ENCODE assay signal across 25 cellular contexts in genomic region chr21:46149205-46149901, GRCh38. TPM values are rescaled to one million over a fixed set of nuclear protein-coding genes. Genes with fewer than 3 reads are reported as not detected.
DNase-seq lines count a peak whose midpoint lies in the region; ATAC-seq, FAIRE-seq and TF ChIP-seq lines count a peak whose summit lies in the region.
"Had no signal": no experiment of that assay in that cellular context is flagged by ENCODE, and none has a peak within 500 bp of the region (broad histone marks: within the 10 kb centered on the region; RNA-seq: fewer than 3 reads in every experiment).

No MANE protein-coding gene starts in this region.

- peak; percentile 47 for FAIRE-seq in HepG2 (lab: Jason Lieb, UNC)
- FAIRE-seq: astrocyte had no signal

- H3K27ac ChIP-seq in HepG2 (ENCODE audit: extremely low read length, insufficient read depth, low read length): no peak overlapping the region
- H3K27ac ChIP-seq: BLaER1 treated with 17β-estradiol and CSF1 and Interleukin-3, amounts not matched to agents 10 nM and 100 nM; parathyroid adenoma had no signal

- in situ Hi-C loops in HepG2 (cut with HindIII; ENCODE audit: extremely low pct_ligation_motif_present, low pct_unique_long_range_greater_than_20kb): no loop called here

- no peaks in the 10 kb centered on the region for H3K36me3 Mint-ChIP-seq in T-helper 17 cell (ENCODE audit: low read depth)
- H3K36me3 Mint-ChIP-seq in stimulated activated memory B cell treated with anti-CD40 and anti-IgM and Interleukin-4, amounts not matched to agents 10 μg/mL and 1 μg/mL and 100 μg/mL, for 72 hours: no peaks in the 10 kb centered on the region
- H3K36me3 Mint-ChIP-seq: activated naive CD8-positive, alpha-beta T cell had no signal

- no peaks in the 10 kb centered on the region for H3K27me3 Mint-ChIP-seq in T-helper 17 cell
- H3K27me3 Mint-ChIP-seq in stimulated activated memory B cell treated with anti-CD40 and anti-IgM and Interleukin-4, amounts not matched to agents 10 μg/mL and 1 μg/mL and 100 μg/mL, for 72 hours: peaks cover 8% of the 10 kb centered on the region
- H3K27me3 Mint-ChIP-seq: activated naive CD8-positive, alpha-beta T cell; central memory CD8-positive, alpha-beta T cell had no signal

- peak overlapping the region; percentile 37 for H3K27ac Mint-ChIP-seq in T-helper 17 cell
- no peak overlapping the region for H3K27ac Mint-ChIP-seq in stimulated activated memory B cell treated with anti-CD40 and anti-IgM and Interleukin-4, amounts not matched to agents 10 μg/mL and 1 μg/mL and 100 μg/mL, for 72 hours
- H3K27ac Mint-ChIP-seq: activated naive CD8-positive, alpha-beta T cell; activated T-helper 2 cell treated with anti-CD3 and anti-CD28 coated beads, Interferon-gamma antibody, Interleukin-2, Interleukin-4, amounts not matched to agents 10 μg/mL and 5 μg/mL and 100 μg/mL, durations not matched to agents 14 hours and 24 hours and 36 hours had no signal

- H3K4me3 ChIP-seq in BE2C (ENCODE audit: low read depth, low read length) (no peak overlapping the region), HepG2 (replicated peaks in 1 of 3; ENCODE audit: insufficient read depth in 1 of 3, low read depth in 2 of 3, low read length in 3 of 3) (no peak overlapping the region; a peak in 1 of 6 replicates)
- H3K4me3 ChIP-seq: BLaER1 treated with 17β-estradiol and CSF1 and Interleukin-3, amounts not matched to agents 10 nM and 100 nM had no signal

- no peak overlapping the region for H2AFZ ChIP-seq in HepG2 (ENCODE audit: low read length)
- H2AFZ ChIP-seq: parathyroid adenoma had no signal

- CTCF ChIA-PET in HepG2 (lab: Yijun Ruan, JAX; ENCODE audit: low intra/inter-chr PET ratio, low total read pairs): no interaction called here

- peaks cover 9% of the 10 kb centered on the region; the same call in 1 of the 2 replicates for H4K20me1 ChIP-seq in HepG2 (ENCODE audit: insufficient read depth, low read length)
- H4K20me1 ChIP-seq: BLaER1 treated with 17β-estradiol and CSF1 and Interleukin-3, amounts not matched to agents 10 nM and 100 nM had no signal

- ATAC-seq in T-helper 17 cell (no peak), HepG2 (no peak)
- no peak for ATAC-seq in stimulated activated memory B cell treated with anti-CD40 and anti-IgM and Interleukin-4, amounts not matched to agents 10 μg/mL and 1 μg/mL and 100 μg/mL, for 72 hours
- ATAC-seq: SK-N-SH treated with all-trans-retinoic acid at 6 μM for 48 hours had no signal

- H3K4me2 ChIP-seq in HepG2 (ENCODE audit: low read depth, low read length): no peak overlapping the region
- H3K4me2 ChIP-seq: BLaER1 treated with 17β-estradiol and CSF1 and Interleukin-3, amounts not matched to agents 10 nM and 100 nM had no signal

- POLR2A ChIA-PET in HepG2 (lab: Yijun Ruan, JAX): no interaction called here

- H3K4me1 Mint-ChIP-seq in T-helper 17 cell: peaks cover 3% of the 10 kb centered on the region
- peaks cover 6% of the 10 kb centered on the region for H3K4me1 Mint-ChIP-seq in stimulated activated memory B cell treated with anti-CD40 and anti-IgM and Interleukin-4, amounts not matched to agents 10 μg/mL and 1 μg/mL and 100 μg/mL, for 72 hours
- H3K4me1 Mint-ChIP-seq: central memory CD8-positive, alpha-beta T cell had no signal

- no peaks in the 10 kb centered on the region for H3K9me3 Mint-ChIP-seq in stimulated activated memory B cell treated with anti-CD40 and anti-IgM and Interleukin-4, amounts not matched to agents 10 μg/mL and 1 μg/mL and 100 μg/mL, for 72 hours
- H3K9me3 Mint-ChIP-seq: activated T-helper 2 cell treated with anti-CD3 and anti-CD28 coated beads, Interferon-gamma antibody, Interleukin-2, Interleukin-4, amounts not matched to agents 10 μg/mL and 5 μg/mL and 100 μg/mL, durations not matched to agents 14 hours and 24 hours and 36 hours; central memory CD8-positive, alpha-beta T cell had no signal

- TF ChIP-seq CTCF in BE2C (IDR thresholded peaks at IDR 0.05; ENCODE audit: low read depth, low read length): no peak
- TF ChIP-seq CTCF in HepG2 (CRISPR knock-in tag; IDR thresholded peaks at IDR 0.05): no peak

- peaks cover 12% of the 10 kb centered on the region for H3K79me2 ChIP-seq in HepG2 (ENCODE audit: insufficient read depth, low read length)
- H3K79me2 ChIP-seq: parathyroid adenoma had no signal

- intact Hi-C loops in HepG2 (cut with micrococcal nuclease; ENCODE audit: unreplicated experiment): loop anchor here (5.0 kb wide), 2 partner anchors 173 to 177 kb away; partner anchors contain the start of genes C21orf58 and PCNT
- intact Hi-C loops in posterior vena cava (cut with DNase I): no loop called here

- H3K9me3 ChIP-seq in BE2C (no peaks in the 10 kb centered on the region), T-helper 17 cell (ENCODE audit: control insufficient read depth, low read length, poor library complexity, severe bottlenecking) (no peaks in the 10 kb centered on the region), HepG2 (ENCODE audit: low read length) (no peaks in the 10 kb centered on the region)
- H3K9me3 ChIP-seq: BLaER1 treated with 17β-estradiol and CSF1 and Interleukin-3, amounts not matched to agents 10 nM and 100 nM had no signal

- no peak for TF ChIP-seq RAD21 in HepG2 (CRISPR knock-in tag; IDR thresholded peaks at IDR 0.05)

- H3K36me3 ChIP-seq in BE2C: no peaks in the 10 kb centered on the region
- H3K36me3 ChIP-seq in HepG2 (replicated peaks in 1 of 2; ENCODE audit: control insufficient read depth in 1 of 2, insufficient read depth in 2 of 2, low read length in 2 of 2): peaks cover 4 to 27% of the 10 kb centered on the region in 2 experiments; a peak in 4 of 5 replicates
- H3K36me3 ChIP-seq: BLaER1 treated with 17β-estradiol and CSF1 and Interleukin-3, amounts not matched to agents 10 nM and 100 nM had no signal

- no peak overlapping the region for H3K4me3 Mint-ChIP-seq in T-helper 17 cell
- H3K4me3 Mint-ChIP-seq in stimulated activated memory B cell treated with anti-CD40 and anti-IgM and Interleukin-4, amounts not matched to agents 10 μg/mL and 1 μg/mL and 100 μg/mL, for 72 hours: no peak overlapping the region
- H3K4me3 Mint-ChIP-seq: activated naive CD8-positive, alpha-beta T cell; central memory CD8-positive, alpha-beta T cell had no signal

- H3K27me3 ChIP-seq in BE2C (no peaks in the 10 kb centered on the region), HepG2 (ENCODE audit: control insufficient read depth in 1 of 2, insufficient read depth in 2 of 2, low read length in 2 of 2) (no peaks in the 10 kb centered on the region; a peak in 1 of 5 replicates)
- H3K27me3 ChIP-seq: BLaER1 treated with 17β-estradiol and CSF1 and Interleukin-3, amounts not matched to agents 10 nM and 100 nM had no signal

- DNase-seq in BE2C (peak; percentile 3), T-helper 17 cell (peak in 1 of 3 donors; percentile 4), HepG2 (ENCODE audit: low spot score) (peak; percentile 30), posterior vena cava (ENCODE audit: low spot score) (peak; percentile 77), ecto neural progenitor cell (ENCODE audit: low spot score) (no peak), NCI-H2029 (lab: John Stamatoyannopoulos, UW) (no peak)
- DNase-seq: activated CD4-positive, alpha-beta T cell treated with anti-CD3 and anti-CD28 coated beads, Interleukin-2, amount 50 U/mL, for 4 hours; activated CD8-positive, alpha-beta memory T cell treated with anti-CD3 and anti-CD28 coated beads, Interleukin-2, amount 50 U/mL, for 48 hours; COR-L47; DMS79; KG1; mesenchymal stem cell; MM.1S; NCI-H1436; NCI-H2171 treated with DMSO at 0.1 percent for 48 hours; NCI-H524 treated with DMSO at 0.1 percent for 48 hours had no signal

- 68% methylated on average over 20 of the region's 22 CpGs for WGBS in HepG2 (ENCODE audit: low lambda C conversion rate)

- peaks cover 10% of the 10 kb centered on the region for H3K4me1 ChIP-seq in BE2C
- peaks cover 55% of the 10 kb centered on the region for H3K4me1 ChIP-seq in HepG2 (ENCODE audit: insufficient read depth, low read length)
- H3K4me1 ChIP-seq: parathyroid adenoma had no signal

- no peak for TF ChIP-seq POLR2A in HepG2 (IDR thresholded peaks at IDR 0.05; ENCODE audit: insufficient read depth in 1 of 2, low read depth in 2 of 2, low read length in 2 of 2)

- BruUV-seq in HepG2 (replicated peaks; lab: Mats Ljungman, UMichigan): no TSS peak

- H3K9ac ChIP-seq in HepG2 (ENCODE audit: insufficient read depth, low read depth, low read length): no peak overlapping the region
- H3K9ac ChIP-seq: BLaER1 treated with 17β-estradiol and CSF1 and Interleukin-3, amounts not matched to agents 10 nM and 100 nM; parathyroid adenoma had no signal

- TF ChIP-seq EP300 in HepG2 (IDR thresholded peaks at IDR 0.05; ENCODE audit: low read depth in 2 of 2, low read length in 2 of 2): no peak
- TF ChIP-seq EP300 in HepG2 (CRISPR knock-in tag; IDR thresholded peaks at IDR 0.05; ENCODE audit: borderline replicate concordance): no peak

RNA-seq across cellular contexts. Expression of gene FTCD, which starts 6.0 kb away (rescaled TPM):
- polyA plus RNA-seq in BE2C (2012; ENCODE audit: insufficient read depth, insufficient read length, low read depth): 3.1 TPM
- total RNA-seq in T-helper 17 cell (1 to 10 TPM in 1 of 2 donors, not detected in 1; 1.1 TPM), HepG2 (2016; rRNA removed; fragmentation: Illumina TruSeq; extraction: Trizol) (78.5 and 105 TPM in 2 replicates), posterior vena cava (1 to 10 TPM in 1 of 2 donors, under 1 TPM in 1; 0.29 to 1.2 TPM)
- total RNA-seq in HepG2 (2016; cell fraction: cytosol; rRNA removed; fragmentation: Illumina TruSeq; extraction: Trizol; ENCODE audit: low read depth): 13.1 and 13.2 TPM in 2 replicates
- 61.2 and 115 TPM in 2 replicates for total RNA-seq in HepG2 (2016; cell fraction: insoluble cytoplasmic fraction; rRNA removed; fragmentation: Illumina TruSeq; extraction: Trizol)
- 21.0 and 27.4 TPM in 2 replicates for total RNA-seq in HepG2 (2016; cell fraction: membrane; rRNA removed; fragmentation: Illumina TruSeq; extraction: Trizol)
- 94.5 and 110 TPM in 2 replicates for total RNA-seq in HepG2 (2016; cell fraction: nucleus; rRNA removed; fragmentation: Illumina TruSeq; extraction: Trizol)
- 75.7 and 112 TPM in 2 replicates for polyA plus RNA-seq in HepG2 (2011; rRNA removed)
- 34.7 and 61.2 TPM in 2 replicates for polyA plus RNA-seq in HepG2 (2011; cell fraction: cytosol; rRNA removed)
- polyA plus RNA-seq in HepG2 (2011; cell fraction: nucleus; rRNA removed): 656 and 751 TPM in 2 replicates
- 108 and 140 TPM in 2 replicates for polyA plus RNA-seq in HepG2 (2012)
- polyA plus RNA-seq in HepG2 (2016; cell fraction: cytosol; fragmentation: Illumina TruSeq; extraction: Trizol; ENCODE audit: low read depth): 11.0 and 12.4 TPM in 2 replicates
- polyA plus RNA-seq in HepG2 (2016; cell fraction: insoluble cytoplasmic fraction; fragmentation: Illumina TruSeq; extraction: Trizol; ENCODE audit: low read depth): 47.9 and 52.0 TPM in 2 replicates
- polyA plus RNA-seq in HepG2 (2016; cell fraction: membrane; fragmentation: Illumina TruSeq; extraction: Trizol; ENCODE audit: low read depth): 11.9 and 17.7 TPM in 2 replicates
- polyA plus RNA-seq in HepG2 (2016; cell fraction: nucleus; fragmentation: Illumina TruSeq; extraction: Trizol; ENCODE audit: insufficient read depth, low read depth): 369 and 379 TPM in 2 replicates
- polyA minus RNA-seq in HepG2 (2011; rRNA and poly(A)+ RNA removed; ENCODE audit: low replicate concordance): 0.42 and 84.7 TPM in 2 replicates
- polyA minus RNA-seq in HepG2 (2011; cell fraction: cytosol; rRNA and poly(A)+ RNA removed): 33.3 and 39.2 TPM in 2 replicates
- 93.9 and 118 TPM in 2 replicates for polyA minus RNA-seq in HepG2 (2011; cell fraction: nucleus; rRNA and poly(A)+ RNA removed)
- total RNA-seq: dermis microvascular lymphatic vessel endothelial cell had no signal

RNA-seq across cellular contexts. Expression of gene SPATC1L, which starts 34.9 kb away (rescaled TPM):
- polyA plus RNA-seq in BE2C (2012; ENCODE audit: insufficient read depth, insufficient read length, low read depth): 29.5 TPM
- 1 to 10 TPM; 2.6 to 3.1 TPM for total RNA-seq in T-helper 17 cell
- 2.8 and 3.3 TPM in 2 replicates for total RNA-seq in HepG2 (2016; rRNA removed; fragmentation: Illumina TruSeq; extraction: Trizol)
- total RNA-seq in HepG2 (2016; cell fraction: cytosol; rRNA removed; fragmentation: Illumina TruSeq; extraction: Trizol; ENCODE audit: low read depth): 2.1 and 2.7 TPM in 2 replicates
- total RNA-seq in HepG2 (2016; cell fraction: insoluble cytoplasmic fraction; rRNA removed; fragmentation: Illumina TruSeq; extraction: Trizol): 3.0 and 3.3 TPM in 2 replicates
- total RNA-seq in HepG2 (2016; cell fraction: membrane; rRNA removed; fragmentation: Illumina TruSeq; extraction: Trizol): 3.0 and 3.8 TPM in 2 replicates
- total RNA-seq in HepG2 (2016; cell fraction: nucleus; rRNA removed; fragmentation: Illumina TruSeq; extraction: Trizol): 1.5 and 1.7 TPM in 2 replicates
- polyA plus RNA-seq in HepG2 (2011; rRNA removed): 1.4 and 2.6 TPM in 2 replicates
- polyA plus RNA-seq in HepG2 (2011; cell fraction: cytosol; rRNA removed): 1.4 and 2.8 TPM in 2 replicates
- 9.6 and 9.7 TPM in 2 replicates for polyA plus RNA-seq in HepG2 (2011; cell fraction: nucleus; rRNA removed)
- polyA plus RNA-seq in HepG2 (2012): 7.3 and 10.9 TPM in 2 replicates
- 5.4 and 5.7 TPM in 2 replicates for polyA plus RNA-seq in HepG2 (2016; cell fraction: cytosol; fragmentation: Illumina TruSeq; extraction: Trizol; ENCODE audit: low read depth)
- polyA plus RNA-seq in HepG2 (2016; cell fraction: insoluble cytoplasmic fraction; fragmentation: Illumina TruSeq; extraction: Trizol; ENCODE audit: low read depth): 5.9 and 7.1 TPM in 2 replicates
- polyA plus RNA-seq in HepG2 (2016; cell fraction: membrane; fragmentation: Illumina TruSeq; extraction: Trizol; ENCODE audit: low read depth): 6.0 and 7.3 TPM in 2 replicates
- 5.8 and 6.5 TPM in 2 replicates for polyA plus RNA-seq in HepG2 (2016; cell fraction: nucleus; fragmentation: Illumina TruSeq; extraction: Trizol; ENCODE audit: insufficient read depth, low read depth)
- 2.4 and 3.4 TPM in 2 replicates for polyA minus RNA-seq in HepG2 (2011; rRNA and poly(A)+ RNA removed; ENCODE audit: low replicate concordance)
- polyA minus RNA-seq in HepG2 (2011; cell fraction: cytosol; rRNA and poly(A)+ RNA removed): 3.4 and 5.6 TPM in 2 replicates
- 0.77 and 1.6 TPM in 2 replicates for polyA minus RNA-seq in HepG2 (2011; cell fraction: nucleus; rRNA and poly(A)+ RNA removed)
- total RNA-seq in posterior vena cava: 10 to 100 TPM in 1 of 2 donors, 1 to 10 TPM in 1; 8.4 to 10.9 TPM

RNA-seq across cellular contexts. Expression of gene COL6A2, which starts 51.4 kb away (rescaled TPM):
- polyA plus RNA-seq in BE2C (2012; ENCODE audit: insufficient read depth, insufficient read length, low read depth): 14.8 TPM
- total RNA-seq in T-helper 17 cell (10 to 100 TPM; 15.1 to 19.8 TPM), HepG2 (2016; rRNA removed; fragmentation: Illumina TruSeq; extraction: Trizol) (0.07 and 0.14 TPM in 2 replicates), posterior vena cava (1,000 to 10,000 TPM; 1,504 to 1,642 TPM)
- not detected in 2 replicates for total RNA-seq in HepG2 (2016; cell fraction: cytosol; rRNA removed; fragmentation: Illumina TruSeq; extraction: Trizol; ENCODE audit: low read depth)
- 0.06 TPM in 1 of 2 replicates, not detected in the other for total RNA-seq in HepG2 (2016; cell fraction: insoluble cytoplasmic fraction; rRNA removed; fragmentation: Illumina TruSeq; extraction: Trizol)
- not detected in 2 replicates for total RNA-seq in HepG2 (2016; cell fraction: membrane; rRNA removed; fragmentation: Illumina TruSeq; extraction: Trizol)
- 0.13 and 0.22 TPM in 2 replicates for total RNA-seq in HepG2 (2016; cell fraction: nucleus; rRNA removed; fragmentation: Illumina TruSeq; extraction: Trizol)
- polyA plus RNA-seq in HepG2 (2011; rRNA removed): 0.41 and 1.6 TPM in 2 replicates
- polyA plus RNA-seq in HepG2 (2011; cell fraction: cytosol; rRNA removed): 0.27 and 0.31 TPM in 2 replicates
- polyA plus RNA-seq in HepG2 (2011; cell fraction: nucleus; rRNA removed): 8.5 and 10.4 TPM in 2 replicates
- 0.36 and 0.81 TPM in 2 replicates for polyA plus RNA-seq in HepG2 (2012)
- not detected in 2 replicates for polyA plus RNA-seq in HepG2 (2016; cell fraction: cytosol; fragmentation: Illumina TruSeq; extraction: Trizol; ENCODE audit: low read depth)
- not detected in 2 replicates for polyA plus RNA-seq in HepG2 (2016; cell fraction: insoluble cytoplasmic fraction; fragmentation: Illumina TruSeq; extraction: Trizol; ENCODE audit: low read depth)
- polyA plus RNA-seq in HepG2 (2016; cell fraction: membrane; fragmentation: Illumina TruSeq; extraction: Trizol; ENCODE audit: low read depth): not detected in 2 replicates
- 0.48 and 0.69 TPM in 2 replicates for polyA plus RNA-seq in HepG2 (2016; cell fraction: nucleus; fragmentation: Illumina TruSeq; extraction: Trizol; ENCODE audit: insufficient read depth, low read depth)
- 0.44 TPM in 1 of 2 replicates, not detected in the other for polyA minus RNA-seq in HepG2 (2011; rRNA and poly(A)+ RNA removed; ENCODE audit: low replicate concordance)
- polyA minus RNA-seq in HepG2 (2011; cell fraction: cytosol; rRNA and poly(A)+ RNA removed): not detected in 2 replicates
- polyA minus RNA-seq in HepG2 (2011; cell fraction: nucleus; rRNA and poly(A)+ RNA removed): 0.52 and 1.2 TPM in 2 replicates

Comparison
In these comparisons a context has a peak if more than half of its experiments do, and no peak if none do; other contexts are left out.
1. DNase-seq: peak in BE2C (single experiment), HepG2 (single experiment) and posterior vena cava (single experiment); none in ecto neural progenitor cell (single experiment) and NCI-H2029 (single experiment).
2. RNA of gene FTCD, which starts 6.0 kb away (total RNA-seq): 13.1 to 115 TPM in HepG2; 0.29 to 1.2 TPM in posterior vena cava and 1.1 TPM in T-helper 17 cell; every median in the first group is over 4 times any median in the second.
3. RNA of gene COL6A2, which starts 51.4 kb away (total RNA-seq): 1,504 to 1,642 TPM in posterior vena cava; 15.1 to 19.8 TPM in T-helper 17 cell and 0.06 to 0.22 TPM in HepG2; every median in the first group is over 10 times any median in the second.